Comparison of ENCODE assay signal across 16 cellular contexts in genomic region chr10:99524736-99525380, GRCh38. TPM values are rescaled to one million over a fixed set of nuclear protein-coding genes. Genes with fewer than 3 reads are reported as not detected.
DNase-seq lines count a peak whose midpoint lies in the region; ATAC-seq and TF ChIP-seq lines count a peak whose summit lies in the region.
"Had no signal": no experiment of that assay in that cellular context is flagged by ENCODE, and none has a peak within 500 bp of the region (broad histone marks: within the 10 kb centered on the region; RNA-seq: fewer than 3 reads in every experiment).

No MANE protein-coding gene starts in this region.

- H3K79me2 ChIP-seq in osteoblast (ENCODE audit: insufficient read depth, low read length) = no peaks in the 10 kb centered on the region

- H3K27ac ChIP-seq in Peyer's patch (peak overlapping the region; percentile 20 to 92 (median 68)), osteoblast (ENCODE audit: low read depth, low read length) (no peak overlapping the region), thyroid gland (no peak overlapping the region)
- H3K27ac ChIP-seq: KMS-11, RWPE1 had no signal

- H3K4me1 ChIP-seq in Peyer's patch = peaks cover 0 to 61% (median 0%) of the 10 kb centered on the region in 4 donors
- H3K4me1 ChIP-seq in iPS-15b (ENCODE audit: control insufficient read depth, insufficient read depth, low read length) = peaks cover 17% of the 10 kb centered on the region
- H3K4me1 ChIP-seq in osteoblast (ENCODE audit: insufficient read depth, low read length) = no peaks in the 10 kb centered on the region
- peaks cover 8 to 10% of the 10 kb centered on the region in 2 donors for H3K4me1 ChIP-seq in thyroid gland

- no peak for TF ChIP-seq POLR2A in Peyer's patch (IDR thresholded peaks at IDR 0.05)
- no peak for TF ChIP-seq POLR2A in thyroid gland (IDR thresholded peaks at IDR 0.05)

- no peak overlapping the region for H3K4me2 ChIP-seq in osteoblast (ENCODE audit: insufficient read depth, low read length)
- H3K4me2 ChIP-seq: KMS-11 had no signal

- no peak for TF ChIP-seq CTCF in Peyer's patch (IDR thresholded peaks at IDR 0.05)
- no peak for TF ChIP-seq CTCF in osteoblast (IDR thresholded peaks at IDR 0.05; ENCODE audit: extremely low read depth, low read depth, low read length)
- TF ChIP-seq CTCF in thyroid gland (IDR thresholded peaks at IDR 0.05) = no peak

- H2AFZ ChIP-seq in osteoblast (ENCODE audit: low read length) = no peak overlapping the region

- H4K20me1 ChIP-seq in osteoblast (ENCODE audit: insufficient read depth, low read length) = no peaks in the 10 kb centered on the region

- 39 to 40% methylated on average over 10 of the region's 10 CpGs for WGBS in thyroid gland, 2 donors

- H3K9me3 ChIP-seq in Peyer's patch = peaks cover 0 to 4% (median 0%) of the 10 kb centered on the region in 4 donors
- no peaks in the 10 kb centered on the region for H3K9me3 ChIP-seq in iPS-15b (ENCODE audit: control insufficient read depth, insufficient read depth, low read length)
- no peaks in the 10 kb centered on the region for H3K9me3 ChIP-seq in osteoblast (ENCODE audit: low read depth, low read length)
- H3K9me3 ChIP-seq in thyroid gland = no peaks in the 10 kb centered on the region

- DNase-seq in Peyer's patch = no peak
- DNase-seq in osteoblast (ENCODE audit: insufficient read length, low spot score, missing footprints) = peak; percentile 70
- DNase-seq in foreskin melanocyte = no peak
- no peak for DNase-seq in thyroid gland
- no peak for DNase-seq in GOT3 (lab: John Stamatoyannopoulos, UW)
- DNase-seq: DND-41, HFFc6, NCI-H1436, NCI-H2029, NCI-H345, NCI-H524 treated with DMSO at 0.1 percent for 48 hours had no signal

- H3K9ac ChIP-seq in iPS-15b (ENCODE audit: low read depth, low read length) = no peak overlapping the region
- H3K9ac ChIP-seq: KMS-11 had no signal

- intact Hi-C loops in thyroid gland (cut with DNase I) = no loop called here

- H3K36me3 ChIP-seq in Peyer's patch (no peaks in the 10 kb centered on the region), iPS-15b (ENCODE audit: control insufficient read depth, insufficient read depth, low read length) (no peaks in the 10 kb centered on the region), osteoblast (ENCODE audit: insufficient read depth, low read length) (no peaks in the 10 kb centered on the region), thyroid gland (no peaks in the 10 kb centered on the region)

- H3K27me3 ChIP-seq in Peyer's patch (peaks cover 0 to 5% of the 10 kb centered on the region in 2 donors), iPS-15b (ENCODE audit: control insufficient read depth, insufficient read depth, low read length) (peaks cover 99% of the 10 kb centered on the region), osteoblast (ENCODE audit: insufficient read depth, low read length) (peaks cover 99% of the 10 kb centered on the region), thyroid gland (peaks cover 83% of the 10 kb centered on the region)

- H3K4me3 ChIP-seq in Peyer's patch (no peak overlapping the region), iPS-15b (ENCODE audit: low read depth, low read length) (peak overlapping the region; percentile 8), osteoblast (ENCODE audit: insufficient read depth, low read length) (no peak overlapping the region), thyroid gland (replicated peaks in 1 of 3) (no peak overlapping the region)

- no peak for ATAC-seq in GM18868 (IDR thresholded peaks at IDR 0.05; ENCODE audit: unreplicated experiment)

RNA-seq across cellular contexts. Expression of gene NKX2-3, which starts 7.9 kb away (rescaled TPM):
- 10 to 100 TPM in 2 of 4 donors, 1 to 10 TPM in 2; 4.9 to 19.0 (median 8.7) TPM for total RNA-seq in Peyer's patch
- not detected in 2 replicates for total RNA-seq in osteoblast
- 1 to 10 TPM in 1 of 4 donors, not detected in 3; 3.3 TPM for total RNA-seq in thyroid gland
- total RNA-seq: G401, HFFc6 had no signal

Comparison
In these comparisons a context has a peak if more than half of its experiments do, and no peak if none do; other contexts are left out.
1. H3K27ac ChIP-seq: peak in Peyer's patch (4 of 4); none in osteoblast (single experiment) and thyroid gland (0 of 3).